Comparison of ENCODE assay signal across 8 cellular contexts in the genomic region with DNA sequence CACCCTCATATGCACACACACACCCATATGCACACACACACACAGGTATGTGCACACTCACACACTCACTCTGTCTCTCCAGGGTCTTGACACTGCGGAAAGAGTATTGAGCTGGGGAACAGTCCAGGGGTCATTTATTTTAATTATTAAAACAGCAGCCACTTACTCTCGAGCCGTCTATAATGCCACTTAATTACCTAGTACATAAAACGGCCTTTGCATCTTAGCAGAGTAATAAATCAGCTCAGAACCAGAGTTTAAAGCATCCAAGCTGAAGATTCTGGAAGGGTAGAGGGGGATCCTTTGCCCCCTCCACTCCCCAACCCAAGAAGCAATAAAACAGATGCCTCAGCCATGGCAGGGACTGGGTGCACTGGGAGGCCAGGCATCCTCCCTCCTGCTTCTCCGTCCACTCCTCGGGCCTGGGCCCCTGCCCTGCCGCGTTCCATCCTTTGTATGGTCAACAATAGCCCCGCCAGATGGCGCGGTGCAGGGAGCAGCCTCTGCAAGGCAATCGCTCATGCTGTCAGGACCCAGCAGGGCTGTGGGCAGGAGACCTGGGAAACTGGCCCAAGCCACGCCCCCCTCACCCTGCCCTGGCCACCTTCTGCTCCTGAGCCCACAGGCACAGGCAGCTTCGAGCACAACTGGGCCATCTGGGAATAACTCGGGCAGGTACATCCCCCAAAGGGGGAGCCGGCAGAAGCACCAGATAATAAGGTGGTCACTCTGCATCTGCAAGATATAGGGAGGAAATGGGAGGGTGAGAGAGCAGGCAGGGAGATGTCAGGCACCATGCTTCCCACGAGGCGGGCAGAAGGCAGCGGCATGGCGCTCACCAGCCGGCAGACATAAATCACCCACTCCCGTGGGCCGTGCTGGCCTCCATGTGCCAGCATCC. TPM values are rescaled to one million over a fixed set of nuclear protein-coding genes. Genes with fewer than 3 reads are reported as not detected.
DNase-seq lines count a peak whose midpoint lies in the region; ATAC-seq, FAIRE-seq and TF ChIP-seq lines count a peak whose summit lies in the region.

No MANE protein-coding gene starts in this region.

- H3K9me3 Mint-ChIP-seq in GM23338 (peaks cover 5% of the 10 kb centered on the region; the same call in 1 of the 3 replicates), neural crest cell (no peaks in the 10 kb centered on the region)
- no peaks in the 10 kb centered on the region for H3K9me3 Mint-ChIP-seq in T-helper 2 cell treated with Interferon-gamma antibody and Interleukin-4, amounts not matched to agents 5 μg/mL and 100 μg/mL, for 36 hours

- H3K9me2 ChIP-seq in GM23338 (ENCODE audit: insufficient read depth) (no peaks in the 10 kb centered on the region), OCI-LY1 (ENCODE audit: low read depth, low read length) (no peaks in the 10 kb centered on the region)

- H3K36me3 ChIP-seq in GM23338 (ENCODE audit: insufficient read depth) (no peaks in the 10 kb centered on the region), OCI-LY1 (ENCODE audit: insufficient read depth, low read length) (no peaks in the 10 kb centered on the region), esophagus squamous epithelium (no peaks in the 10 kb centered on the region)

- no peaks in the 10 kb centered on the region for H3K27me3 ChIP-seq in GM23338 (ENCODE audit: insufficient read depth)
- peaks cover 7% of the 10 kb centered on the region; the same call in 1 of the 2 replicates for H3K27me3 ChIP-seq in OCI-LY1 (ENCODE audit: insufficient read depth, low read length)
- no peaks in the 10 kb centered on the region for H3K27me3 ChIP-seq in esophagus squamous epithelium

- no peak for TF ChIP-seq POLR2A in esophagus squamous epithelium (IDR thresholded peaks at IDR 0.05)

- H3K27ac ChIP-seq in GM23338 (ENCODE audit: low read depth) (peak overlapping the region; percentile 39; the same call in 1 of the 2 replicates), OCI-LY1 (ENCODE audit: low read depth, low read length, poor library complexity, severe bottlenecking) (no peak overlapping the region), esophagus squamous epithelium (peak overlapping the region; percentile 75 to 97 (median 82))

- H3K79me2 ChIP-seq in GM23338 (replicated peaks; ENCODE audit: insufficient read depth), result peaks cover 60% of the 10 kb centered on the region
- no peaks in the 10 kb centered on the region for H3K79me2 ChIP-seq in OCI-LY1 (ENCODE audit: insufficient read depth, low read length)

- intact Hi-C loops in esophagus squamous epithelium (cut with DNase I), result no loop called here

- H4K20me1 ChIP-seq in GM23338 (replicated peaks; ENCODE audit: insufficient read depth), result peaks cover 2% of the 10 kb centered on the region; the same call in 1 of the 2 replicates
- H4K20me1 ChIP-seq in OCI-LY1 (ENCODE audit: insufficient read depth, low read length), result no peaks in the 10 kb centered on the region

- H3K4me2 ChIP-seq in GM23338 (peak overlapping the region; percentile 66; the same call in 1 of the 2 replicates), OCI-LY1 (ENCODE audit: low read length) (no peak overlapping the region)

- TF ChIP-seq CTCF in GM23338 (conservative IDR thresholded peaks at IDR 0.05; ENCODE audit: low read depth in 2 of 2) (peak; percentile 38 to 82), OCI-LY1 (IDR thresholded peaks at IDR 0.05; ENCODE audit: low read length) (0 out of 2 replicates have a peak, but pooled peaks have one; percentile 9), esophagus squamous epithelium (IDR thresholded peaks at IDR 0.05) (peak in 4 of 6 experiments; percentile 21 to 50 (median 42)), neural crest cell (conservative IDR thresholded peaks at IDR 0.05) (peak; percentile 61)

- DNase-seq in GM23338 (ENCODE audit: low spot score) (peak; percentile 96), esophagus squamous epithelium (lab: John Stamatoyannopoulos, UW) (no peak), neural crest cell (ENCODE audit: low read depth, low spot score) (peak; percentile 82), urothelium cell line (ENCODE audit: low spot score) (no peak)
- DNase-seq in T-helper 2 cell treated with Interferon-gamma antibody and Interleukin-4, amounts not matched to agents 5 μg/mL and 100 μg/mL, for 36 hours (ENCODE audit: low spot score), result no peak

- peak overlapping the region; percentile 75 for H3K27ac Mint-ChIP-seq in GM23338
- H3K27ac Mint-ChIP-seq in neural crest cell (ENCODE audit: unreplicated experiment), result peak overlapping the region; percentile 98
- no peak overlapping the region for H3K27ac Mint-ChIP-seq in T-helper 2 cell treated with Interferon-gamma antibody and Interleukin-4, amounts not matched to agents 5 μg/mL and 100 μg/mL, for 36 hours

- H2AFZ ChIP-seq in GM23338 (no peak overlapping the region), OCI-LY1 (ENCODE audit: low read length) (no peak overlapping the region)

- FAIRE-seq in urothelium cell line (lab: Jason Lieb, UNC), result no peak

- H3K4me3 Mint-ChIP-seq in GM23338 (no peak overlapping the region; the same call in 2 of the 3 replicates), neural crest cell (peak overlapping the region; percentile 75)
- no peak overlapping the region for H3K4me3 Mint-ChIP-seq in T-helper 2 cell treated with Interferon-gamma antibody and Interleukin-4, amounts not matched to agents 5 μg/mL and 100 μg/mL, for 36 hours

- 33 to 47% methylated on average over 16 to 23 of the region's 23 CpGs for WGBS in esophagus squamous epithelium, 2 donors

- ATAC-seq in GM23338 (peak; percentile 91), GM21825 (IDR thresholded peaks at IDR 0.05; ENCODE audit: unreplicated experiment) (no peak), HG03457 (IDR thresholded peaks at IDR 0.05; ENCODE audit: unreplicated experiment) (no peak)

- no peaks in the 10 kb centered on the region for H3K9me3 ChIP-seq in OCI-LY1 (ENCODE audit: low read length)
- no peaks in the 10 kb centered on the region for H3K9me3 ChIP-seq in esophagus squamous epithelium

- no peak overlapping the region for H3K9ac ChIP-seq in OCI-LY1 (ENCODE audit: low read length)

- 0 out of 2 replicates have a peak, but pooled peaks cover 5% of the 10 kb centered on the region for H3F3A ChIP-seq in GM23338 (replicated peaks; ENCODE audit: low read depth)
- no peaks in the 10 kb centered on the region for H3F3A ChIP-seq in OCI-LY1 (ENCODE audit: insufficient read depth, low read length)

- peaks cover 8% of the 10 kb centered on the region; the same call in 2 of the 3 replicates for H3K36me3 Mint-ChIP-seq in GM23338 (ENCODE audit: low read depth)
- H3K36me3 Mint-ChIP-seq in neural crest cell (ENCODE audit: low read depth), result no peaks in the 10 kb centered on the region
- H3K36me3 Mint-ChIP-seq in T-helper 2 cell treated with Interferon-gamma antibody and Interleukin-4, amounts not matched to agents 5 μg/mL and 100 μg/mL, for 36 hours (ENCODE audit: low read depth), result no peaks in the 10 kb centered on the region

- H3K4me1 Mint-ChIP-seq in GM23338 (peaks cover 61% of the 10 kb centered on the region), neural crest cell (peaks cover 43% of the 10 kb centered on the region)
- H3K4me1 Mint-ChIP-seq in T-helper 2 cell treated with Interferon-gamma antibody and Interleukin-4, amounts not matched to agents 5 μg/mL and 100 μg/mL, for 36 hours (ENCODE audit: low read depth), result no peaks in the 10 kb centered on the region

- H3K27me3 Mint-ChIP-seq in GM23338 (ENCODE audit: insufficient read depth, low read depth, poor library complexity), result peaks cover 17% of the 10 kb centered on the region
- H3K27me3 Mint-ChIP-seq in neural crest cell (ENCODE audit: low read depth), result peaks cover 2% of the 10 kb centered on the region
- no peaks in the 10 kb centered on the region for H3K27me3 Mint-ChIP-seq in T-helper 2 cell treated with Interferon-gamma antibody and Interleukin-4, amounts not matched to agents 5 μg/mL and 100 μg/mL, for 36 hours (ENCODE audit: low read depth)

- H3K4me1 ChIP-seq in GM23338 (ENCODE audit: insufficient read depth) (peaks cover 15% of the 10 kb centered on the region), OCI-LY1 (ENCODE audit: insufficient read depth, low read length, severe bottlenecking) (peaks cover 4% of the 10 kb centered on the region), esophagus squamous epithelium (peaks cover 64 to 90% (median 65%) of the 10 kb centered on the region in 3 donors)

- no peak overlapping the region for H3K4me3 ChIP-seq in GM23338
- no peak overlapping the region for H3K4me3 ChIP-seq in OCI-LY1 (ENCODE audit: low read depth, low read length, poor library complexity, severe bottlenecking)
- no peak overlapping the region for H3K4me3 ChIP-seq in esophagus squamous epithelium

TF ChIP-seq in GM23338, 12 proteins besides CTCF, POLR2A, EP300 and RAD21:
- TF ChIP-seq ZNF331 (CRISPR knock-in tag; IDR thresholded peaks at IDR 0.05; ENCODE audit: low read depth) (no peak), POLR2AphosphoS5 (IDR thresholded peaks at IDR 0.05; ENCODE audit: low read depth) (peak; percentile 27; the same call in 1 of the 2 replicates)

RNA-seq across cellular contexts. Expression of a gene that starts 40.9 kb away (rescaled TPM):
- total RNA-seq in GM23338 (2014; rRNA removed; shearing (Covaris generic)), result 24.9 and 26.8 TPM in 2 replicates
- 4.5 and 6.5 TPM in 2 replicates for polyA plus RNA-seq in GM23338 (2016; fragmentation: Nextera tagmentation; extraction: Ambion mirVana)
- total RNA-seq in esophagus squamous epithelium (10 to 100 TPM; 23.4 to 52.0 (median 27.1) TPM), neural crest cell (31.4 and 32.3 TPM in 2 replicates)

Comparison
In these comparisons a context has a peak if more than half of its experiments do, and no peak if none do; other contexts are left out.
1. DNase-seq: peak in GM23338 (single experiment) and neural crest cell (single experiment); none in esophagus squamous epithelium (single experiment), T-helper 2 cell treated with Interferon-gamma antibody and Interleukin-4, amounts not matched to agents 5 μg/mL and 100 μg/mL, for 36 hours (single experiment) and urothelium cell line (single experiment).
2. CTCF ChIP-seq: peak in every context shown above with its lines; median percentile 61 in neural crest cell; 60 in GM23338; 42 in esophagus squamous epithelium; 9 in OCI-LY1.